20 cellular contexts compared by ENCODE assay signal in the genomic region with DNA sequence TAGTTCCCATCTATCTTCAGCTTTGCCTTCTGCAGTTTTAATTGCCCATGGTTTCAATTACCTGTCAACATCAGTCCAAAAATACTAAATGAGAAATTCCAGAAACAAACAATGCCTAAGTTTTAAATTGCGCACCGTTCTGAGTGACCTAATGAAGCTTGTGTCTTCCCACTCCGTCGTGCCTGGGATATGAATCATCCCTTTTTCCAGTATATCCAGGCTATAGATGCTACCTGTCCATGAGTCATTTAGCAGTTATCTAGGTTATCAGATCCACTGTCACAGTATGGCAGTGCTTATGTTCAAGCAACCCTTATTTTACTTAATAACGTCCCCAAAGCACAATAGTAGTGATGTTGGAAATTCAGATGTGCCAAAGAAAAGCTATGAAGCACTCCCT.
A peak's percentile ranks its signal among the peaks of the same experiment; 100 is the strongest.
DNase-seq lines count a peak whose midpoint lies in the region; ATAC-seq, FAIRE-seq and TF ChIP-seq lines count a peak whose summit lies in the region.
"Had no signal": no experiment of that assay in that cellular context is flagged by ENCODE, and none has a peak within 500 bp of the region (broad histone marks: within the 10 kb centered on the region; RNA-seq: fewer than 3 reads in every experiment).

No MANE protein-coding gene starts in this region.

- in situ Hi-C loops in G401 (cut with HindIII; ENCODE audit: low sequenced_read_pairs), result no loop called here

- CTCF ChIA-PET in HCT116 (lab: Charles Lee) (interaction anchor here (1.2 kb wide), 1 partner anchor 73 kb away, joined by 3 read pairs; no protein-coding TSS in a partner anchor), PC-3 (lab: Charles Lee) (no interaction called here)

- H3K27ac ChIP-seq in HCT116 (ENCODE audit: low read depth, low read length), result no peak overlapping the region
- H3K27ac ChIP-seq in PC-3 (ENCODE audit: low read length), result no peak overlapping the region
- H3K27ac ChIP-seq: GM23248, Peyer's patch had no signal

- TF ChIP-seq CTCF in HCT116 (IDR thresholded peaks at IDR 0.05 in 2 of 3, conservative IDR thresholded peaks at IDR 0.05 in 1 of 3; ENCODE audit: borderline replicate concordance in 1 of 3, insufficient read depth in 1 of 3, low read depth in 2 of 3, low read length in 2 of 3) (no peak), PC-3 (conservative IDR thresholded peaks at IDR 0.05; ENCODE audit: low read depth, low read length) (no peak), bronchial epithelial cell (IDR thresholded peaks at IDR 0.05; ENCODE audit: insufficient read depth, low read length, severe bottlenecking) (no peak)

- H3K4me3 ChIP-seq in HCT116 (replicated peaks in 1 of 2; ENCODE audit: low read depth in 1 of 2, low read length in 2 of 2) (peak overlapping the region in 1 of 2 experiments; percentile 9; a peak in 3 of 4 replicates), PC-3 (ENCODE audit: low read length) (no peak overlapping the region), bronchial epithelial cell (ENCODE audit: low read depth, low read length) (no peak overlapping the region)
- H3K4me3 ChIP-seq: GM23248, MG63, Peyer's patch had no signal

- no peaks in the 10 kb centered on the region for H3K9me2 ChIP-seq in HCT116 (ENCODE audit: insufficient read depth)
- no peaks in the 10 kb centered on the region for H3K9me2 ChIP-seq in PC-3 (replicated peaks; ENCODE audit: low read length)

- H3K4me1 ChIP-seq in HCT116 (ENCODE audit: control insufficient read depth in 1 of 2, insufficient read depth in 2 of 2, low read length in 2 of 2), result peaks cover 9 to 19% of the 10 kb centered on the region in 2 experiments; a peak in 3 of 4 replicates
- peaks cover 9% of the 10 kb centered on the region for H3K4me1 ChIP-seq in PC-3 (ENCODE audit: insufficient read depth, low read length)
- H3K4me1 ChIP-seq: Peyer's patch had no signal

- DNase-seq in HCT116 (ENCODE audit: low read depth, low spot score), result peak; percentile 64
- peak; percentile 64 for DNase-seq in PC-3
- peak; percentile 66 for DNase-seq in bronchial epithelial cell (ENCODE audit: low read depth)
- DNase-seq in kidney tubule cell (ENCODE audit: low spot score), result peak; percentile 10
- no peak for DNase-seq in G401 (ENCODE audit: low spot score)
- DNase-seq in amniotic stem cell (lab: John Stamatoyannopoulos, UW), result no peak
- DNase-seq: ACHN; CD4-positive, CD25-positive, alpha-beta regulatory T cell; EL; GM23248; KBM-7; MG63; NCI-H1092 treated with DMSO at 0.1 percent for 48 hours; NCI-H1694 treated with DMSO at 0.1 percent for 48 hours; NCI-H446; NCI-H748 treated with DMSO at 0.1 percent for 48 hours; Peyer's patch; SIG-M5 had no signal

- H2AFZ ChIP-seq in HCT116 (ENCODE audit: low read depth, low read length, poor library complexity, severe bottlenecking) (peak overlapping the region; percentile 79), PC-3 (ENCODE audit: low read length) (no peak overlapping the region)
- H2AFZ ChIP-seq: GM23248 had no signal

- no peaks in the 10 kb centered on the region for H3F3A ChIP-seq in PC-3 (ENCODE audit: low read length, unreplicated experiment)

- BruUV-seq in HCT116 (replicated peaks; lab: Mats Ljungman, UMichigan) (no TSS peak), PC-3 (replicated peaks; lab: Mats Ljungman, UMichigan) (no TSS peak)

- TF ChIP-seq POLR2A in HCT116 (IDR thresholded peaks at IDR 0.05; ENCODE audit: borderline replicate concordance, extremely low read depth, insufficient read depth, insufficient read length), result no peak

- RAD21 ChIA-PET in HCT116 (lab: Charles Lee; ENCODE audit: low non-redundant PET in 1 of 2, low total read pairs in 2 of 2, uncharacterized antibody in 2 of 2, unreplicated experiment in 2 of 2), result no interaction called here

- H3K36me3 ChIP-seq in HCT116 (ENCODE audit: control insufficient read depth in 1 of 2, insufficient read depth in 2 of 2, low read length in 2 of 2) (no peaks in the 10 kb centered on the region), PC-3 (ENCODE audit: low read depth, low read length) (no peaks in the 10 kb centered on the region), bronchial epithelial cell (ENCODE audit: control insufficient read depth, insufficient read depth, low read length) (no peaks in the 10 kb centered on the region)
- H3K36me3 ChIP-seq: MG63, Peyer's patch had no signal

- H3K4me2 ChIP-seq in HCT116 (ENCODE audit: low read length) (peak overlapping the region; percentile 53), PC-3 (ENCODE audit: low read length) (0 out of 2 replicates have a peak overlapping the region, but pooled peaks have one; percentile 6)

- H4K20me1 ChIP-seq in HCT116 (ENCODE audit: insufficient read depth), result no peaks in the 10 kb centered on the region
- no peaks in the 10 kb centered on the region for H4K20me1 ChIP-seq in PC-3 (ENCODE audit: low read length)

- POLR2A ChIA-PET in HCT116 (lab: Charles Lee), result no interaction called here
- POLR2A ChIA-PET in PC-3 (lab: Charles Lee; ENCODE audit: unreplicated experiment), result no interaction called here

- no peak for FAIRE-seq in bronchial epithelial cell (lab: Jason Lieb, UNC)

- TF ChIP-seq RAD21 in HCT116 (IDR thresholded peaks at IDR 0.05; ENCODE audit: low read depth), result no peak

- ATAC-seq in HCT116 (peak; percentile 99), PC-3 (peak; percentile 54), HG03025 (IDR thresholded peaks at IDR 0.05; ENCODE audit: low FRiP score, unreplicated experiment) (no peak), HG03097 (IDR thresholded peaks at IDR 0.05; ENCODE audit: low FRiP score, unreplicated experiment) (no peak)

- intact Hi-C loops in HCT116 (cut with micrococcal nuclease), result no loop called here
- intact Hi-C loops in PC-3 (cut with micrococcal nuclease), result no loop called here

- H3K79me2 ChIP-seq in HCT116 (ENCODE audit: insufficient read depth, low read length) (no peaks in the 10 kb centered on the region), PC-3 (ENCODE audit: low read length) (no peaks in the 10 kb centered on the region)

- H3K27me3 ChIP-seq in HCT116 (ENCODE audit: insufficient read depth, low read length), result no peaks in the 10 kb centered on the region
- peaks cover 19% of the 10 kb centered on the region for H3K27me3 ChIP-seq in PC-3 (ENCODE audit: low read length)
- no peaks in the 10 kb centered on the region for H3K27me3 ChIP-seq in bronchial epithelial cell (ENCODE audit: control insufficient read depth, insufficient read depth, low read length)
- H3K27me3 ChIP-seq: MG63, Peyer's patch had no signal

- H3K9me3 ChIP-seq in HCT116 (ENCODE audit: control insufficient read depth in 1 of 2, insufficient read depth in 1 of 2, low read depth in 1 of 2, low read length in 2 of 2) (no peaks in the 10 kb centered on the region), PC-3 (ENCODE audit: low read length) (no peaks in the 10 kb centered on the region)
- H3K9me3 ChIP-seq: MG63, Peyer's patch had no signal

- H3K9ac ChIP-seq in HCT116 (ENCODE audit: low read length), result no peak overlapping the region
- H3K9ac ChIP-seq in PC-3 (ENCODE audit: low read length), result no peak overlapping the region
- H3K9ac ChIP-seq: GM23248 had no signal

TF ChIP-seq in HCT116, 20 proteins besides CTCF, POLR2A, EP300 and RAD21 (continues in another document):
- TF ChIP-seq POLR2AphosphoS5 (IDR thresholded peaks at IDR 0.05; ENCODE audit: low read depth, low read length) (no peak), FOSL1 (IDR thresholded peaks at IDR 0.05; ENCODE audit: low read depth) (peak; percentile 87), SIN3A (IDR thresholded peaks at IDR 0.05; ENCODE audit: low read depth) (no peak), ELF1 (IDR thresholded peaks at IDR 0.05; ENCODE audit: borderline replicate concordance, low read depth) (no peak), EZH2phosphoT487 (IDR thresholded peaks at IDR 0.05; ENCODE audit: borderline replicate concordance) (no peak), JUND (IDR thresholded peaks at IDR 0.05) (peak; percentile 85)
- TF ChIP-seq, protein P1, sequence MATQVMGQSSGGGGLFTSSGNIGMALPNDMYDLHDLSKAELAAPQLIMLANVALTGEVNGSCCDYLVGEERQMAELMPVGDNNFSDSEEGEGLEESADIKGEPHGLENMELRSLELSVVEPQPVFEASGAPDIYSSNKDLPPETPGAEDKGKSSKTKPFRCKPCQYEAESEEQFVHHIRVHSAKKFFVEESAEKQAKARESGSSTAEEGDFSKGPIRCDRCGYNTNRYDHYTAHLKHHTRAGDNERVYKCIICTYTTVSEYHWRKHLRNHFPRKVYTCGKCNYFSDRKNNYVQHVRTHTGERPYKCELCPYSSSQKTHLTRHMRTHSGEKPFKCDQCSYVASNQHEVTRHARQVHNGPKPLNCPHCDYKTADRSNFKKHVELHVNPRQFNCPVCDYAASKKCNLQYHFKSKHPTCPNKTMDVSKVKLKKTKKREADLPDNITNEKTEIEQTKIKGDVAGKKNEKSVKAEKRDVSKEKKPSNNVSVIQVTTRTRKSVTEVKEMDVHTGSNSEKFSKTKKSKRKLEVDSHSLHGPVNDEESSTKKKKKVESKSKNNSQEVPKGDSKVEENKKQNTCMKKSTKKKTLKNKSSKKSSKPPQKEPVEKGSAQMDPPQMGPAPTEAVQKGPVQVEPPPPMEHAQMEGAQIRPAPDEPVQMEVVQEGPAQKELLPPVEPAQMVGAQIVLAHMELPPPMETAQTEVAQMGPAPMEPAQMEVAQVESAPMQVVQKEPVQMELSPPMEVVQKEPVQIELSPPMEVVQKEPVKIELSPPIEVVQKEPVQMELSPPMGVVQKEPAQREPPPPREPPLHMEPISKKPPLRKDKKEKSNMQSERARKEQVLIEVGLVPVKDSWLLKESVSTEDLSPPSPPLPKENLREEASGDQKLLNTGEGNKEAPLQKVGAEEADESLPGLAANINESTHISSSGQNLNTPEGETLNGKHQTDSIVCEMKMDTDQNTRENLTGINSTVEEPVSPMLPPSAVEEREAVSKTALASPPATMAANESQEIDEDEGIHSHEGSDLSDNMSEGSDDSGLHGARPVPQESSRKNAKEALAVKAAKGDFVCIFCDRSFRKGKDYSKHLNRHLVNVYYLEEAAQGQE (IDR thresholded peaks at IDR 0.05; ENCODE audit: low read depth), result no peak
- TF ChIP-seq, protein P2, sequence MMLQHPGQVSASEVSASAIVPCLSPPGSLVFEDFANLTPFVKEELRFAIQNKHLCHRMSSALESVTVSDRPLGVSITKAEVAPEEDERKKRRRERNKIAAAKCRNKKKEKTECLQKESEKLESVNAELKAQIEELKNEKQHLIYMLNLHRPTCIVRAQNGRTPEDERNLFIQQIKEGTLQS (IDR thresholded peaks at IDR 0.05), result no peak

Comparison
In these comparisons a context has a peak if more than half of its experiments do, and no peak if none do; other contexts are left out.
1. ATAC-seq: peak in HCT116 (single experiment) and PC-3 (single experiment); none in HG03025 (single experiment) and HG03097 (single experiment).
2. DNase-seq: peak in HCT116 (single experiment), PC-3 (single experiment), bronchial epithelial cell (single experiment) and kidney tubule cell (single experiment); none in G401 (single experiment) and amniotic stem cell (single experiment).